In the genomic region with DNA sequence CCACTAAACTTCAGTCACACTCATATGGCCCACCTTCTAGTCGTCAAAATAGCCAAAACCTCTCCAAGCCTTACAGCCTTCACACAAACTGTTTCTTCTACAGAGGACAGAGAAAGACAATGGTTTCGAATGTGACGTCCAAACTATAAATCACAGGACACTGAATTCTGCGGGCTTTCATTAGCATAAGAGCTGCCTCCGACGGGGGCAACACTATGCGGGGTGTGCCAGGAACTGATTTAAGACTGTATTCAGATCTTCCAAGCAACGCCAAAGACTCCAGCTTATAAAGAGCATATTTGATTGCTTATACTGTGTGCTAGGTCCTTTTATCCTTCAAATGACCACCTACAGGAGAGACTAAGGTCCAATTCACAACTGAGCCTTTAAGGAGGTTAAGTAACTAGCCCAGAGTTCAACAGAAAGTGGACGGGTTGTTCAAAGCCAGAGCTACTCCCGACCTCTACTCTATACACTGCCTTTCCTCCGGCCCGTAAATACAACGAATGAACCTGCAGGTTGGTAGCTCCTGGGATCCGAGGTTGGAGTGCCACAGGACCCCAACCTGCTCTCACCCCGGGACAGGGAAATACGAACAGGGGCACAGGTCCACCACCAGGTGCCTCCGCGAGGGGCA, we compare ENCODE assay signal across 9 cellular contexts. TPM values are rescaled to one million over a fixed set of nuclear protein-coding genes. Genes with fewer than 3 reads are reported as not detected.
DNase-seq lines count a peak whose midpoint lies in the region; ATAC-seq, FAIRE-seq and TF ChIP-seq lines count a peak whose summit lies in the region.
"Had no signal": no experiment of that assay in that cellular context is flagged by ENCODE, and none has a peak within 500 bp of the region (broad histone marks: within the 10 kb centered on the region; RNA-seq: fewer than 3 reads in every experiment).

No MANE protein-coding gene starts in this region.

- no peaks in the 10 kb centered on the region for H4K20me1 ChIP-seq in keratinocyte (ENCODE audit: control insufficient read depth, extremely low read depth, insufficient read depth, low read length)

- H3K79me2 ChIP-seq in keratinocyte (ENCODE audit: control insufficient read depth, insufficient read depth, low read length) = peaks cover 24% of the 10 kb centered on the region

- dilution Hi-C loops in keratinocyte (cut with MboI; ENCODE audit: extremely low pct_ligation_motif_present, low sequenced_read_pairs) = no loop called here

- peaks cover 0 to 5% of the 10 kb centered on the region in 2 donors for H3K9me3 Mint-ChIP-seq in activated naive CD4-positive, alpha-beta T cell treated with anti-CD3 and anti-CD28 coated beads, Interleukin-2, amount 50 U/mL, for 72 hours

- H3K4me3 ChIP-seq in Jurkat, Clone E6-1 (ENCODE audit: low read length) = peak overlapping the region; percentile 92
- H3K4me3 ChIP-seq in keratinocyte (ENCODE audit: control insufficient read depth in 2 of 3, extremely low read depth in 1 of 3, insufficient read depth in 2 of 3, low read depth in 1 of 3, low read length in 3 of 3) (peak overlapping the region; percentile 73 to 91 (median 79)), stomach smooth muscle (ENCODE audit: low read length in 2 of 2) (peak overlapping the region; percentile 76 to 93)

- no peaks in the 10 kb centered on the region for H3K36me3 ChIP-seq in keratinocyte (ENCODE audit: control insufficient read depth in 2 of 2, extremely low read depth in 1 of 2, insufficient read depth in 2 of 2, low read length in 2 of 2)
- no peaks in the 10 kb centered on the region for H3K36me3 ChIP-seq in stomach smooth muscle (ENCODE audit: control insufficient read depth in 2 of 2, insufficient read depth in 2 of 2, low read length in 2 of 2)

- ATAC-seq in activated naive CD4-positive, alpha-beta T cell treated with anti-CD3 and anti-CD28 coated beads, Interleukin-2, amount 50 U/mL, for 72 hours = no peak
- no peak for ATAC-seq in GM18861 (IDR thresholded peaks at IDR 0.05; ENCODE audit: unreplicated experiment)

- peak overlapping the region; percentile 90 to 93 for H3K27ac Mint-ChIP-seq in activated naive CD4-positive, alpha-beta T cell treated with anti-CD3 and anti-CD28 coated beads, Interleukin-2, amount 50 U/mL, for 72 hours

- H3K9ac ChIP-seq in keratinocyte (ENCODE audit: control insufficient read depth, extremely low read depth, insufficient read depth, low read length) (peak overlapping the region; percentile 89), stomach smooth muscle (ENCODE audit: low read length in 2 of 2) (peak overlapping the region; percentile 77 to 93)

- DNase-seq in NOMO-1 treated with DMSO at 0.1 percent for 48 hours (lab: John Stamatoyannopoulos, UW; ENCODE audit: unreplicated experiment) = peak; percentile 54
- DNase-seq in NOMO-1 (lab: John Stamatoyannopoulos, UW; ENCODE audit: unreplicated experiment in 2 of 2) = no peak
- DNase-seq in Jurkat, Clone E6-1 (ENCODE audit: low read depth, low spot score) = no peak
- no peak for DNase-seq in activated naive CD4-positive, alpha-beta T cell treated with anti-CD3 and anti-CD28 coated beads, Interleukin-2, amount 50 U/mL, for 72 hours (ENCODE audit: low spot score in 2 of 2)
- peak; percentile 9 for DNase-seq in keratinocyte (ENCODE audit: low read depth, low spot score)
- DNase-seq in activated gamma-delta T cell (lab: John Stamatoyannopoulos, UW) = no peak

- no peaks in the 10 kb centered on the region for H3K9me1 ChIP-seq in keratinocyte (ENCODE audit: control insufficient read depth, extremely low read depth, insufficient read depth, low read length)

- TF ChIP-seq CTCF in keratinocyte (optimal IDR thresholded peaks at IDR 0.05 in 1 of 3, IDR thresholded peaks at IDR 0.05 in 1 of 3, conservative IDR thresholded peaks at IDR 0.05 in 1 of 3; ENCODE audit: extremely low read depth in 1 of 3, insufficient read depth in 2 of 3, low read length in 3 of 3) = peak in 1 of 3 experiments; percentile 52

- H3K36me3 Mint-ChIP-seq in activated naive CD4-positive, alpha-beta T cell treated with anti-CD3 and anti-CD28 coated beads, Interleukin-2, amount 50 U/mL, for 72 hours = peaks cover 17 to 23% of the 10 kb centered on the region in 2 donors

- peaks cover 11% of the 10 kb centered on the region for H3K4me1 ChIP-seq in keratinocyte (ENCODE audit: control insufficient read depth, extremely low read depth, insufficient read depth, low read length)
- H3K4me1 ChIP-seq in stomach smooth muscle (ENCODE audit: control insufficient read depth, insufficient read depth, low read length) = peaks cover 16% of the 10 kb centered on the region

- peak overlapping the region; percentile 99 for H3K4me2 ChIP-seq in keratinocyte (ENCODE audit: control insufficient read depth, extremely low read depth, insufficient read depth, low read depth, low read length)

- no peak for FAIRE-seq in keratinocyte (lab: Jason Lieb, UNC)
- FAIRE-seq: frontal cortex had no signal

- H3K9me3 ChIP-seq in keratinocyte (ENCODE audit: control insufficient read depth, low read depth, low read length) = no peaks in the 10 kb centered on the region
- H3K9me3 ChIP-seq in stomach smooth muscle (ENCODE audit: control insufficient read depth in 2 of 2, low read length in 2 of 2) = no peaks in the 10 kb centered on the region

- no peaks in the 10 kb centered on the region for H3K27me3 ChIP-seq in keratinocyte (ENCODE audit: control insufficient read depth, extremely low read depth, insufficient read depth, low read length)
- no peaks in the 10 kb centered on the region for H3K27me3 ChIP-seq in stomach smooth muscle (ENCODE audit: control insufficient read depth in 1 of 2, insufficient read depth in 2 of 2, low read length in 2 of 2)

- H3K27ac ChIP-seq in keratinocyte (ENCODE audit: control insufficient read depth, insufficient read depth, low read length) = peak overlapping the region; percentile 88
- H3K27ac ChIP-seq in stomach smooth muscle (ENCODE audit: low read length) = peak overlapping the region; percentile 79

- peak overlapping the region; percentile 88 for H2AFZ ChIP-seq in keratinocyte (ENCODE audit: control insufficient read depth, low read length)

RNA-seq across cellular contexts. Expression of a gene that starts 0.6 kb away (rescaled TPM):
- 10.4 TPM for polyA plus RNA-seq in Jurkat, Clone E6-1 (2012; ENCODE audit: insufficient read depth, insufficient read length)
- 10 to 100 TPM; 17.3 to 20.7 TPM for total RNA-seq in activated naive CD4-positive, alpha-beta T cell treated with anti-CD3 and anti-CD28 coated beads, Interleukin-2, amount 50 U/mL, for 72 hours
- polyA plus RNA-seq in keratinocyte = 5.0 to 7.9 TPM (median 6.4 TPM) in 3 replicates
- polyA plus RNA-seq in keratinocyte (2011; ENCODE audit: low read depth) = 7.0 TPM
- 4.2 and 6.6 TPM in 2 replicates for polyA plus RNA-seq in keratinocyte (2011; cell fraction: cytosol; rRNA removed)
- 5.9 and 6.5 TPM in 2 replicates for polyA plus RNA-seq in keratinocyte (2011; cell fraction: nucleus; rRNA removed)
- polyA plus RNA-seq in keratinocyte (2012; ENCODE audit: low replicate concordance) = 5.2 and 7.4 TPM in 2 replicates
- polyA minus RNA-seq in keratinocyte = 1.7 to 2.9 TPM (median 1.9 TPM) in 3 replicates
- polyA minus RNA-seq in keratinocyte (2011; cell fraction: cytosol; rRNA and poly(A)+ RNA removed) = 10.7 TPM
- polyA minus RNA-seq in keratinocyte (2011; cell fraction: nucleus; rRNA and poly(A)+ RNA removed) = 5.0 and 7.8 TPM in 2 replicates

RNA-seq across cellular contexts. Expression of a gene that starts 0.7 kb away (rescaled TPM):
- 20.0 TPM for polyA plus RNA-seq in Jurkat, Clone E6-1 (2012; ENCODE audit: insufficient read depth, insufficient read length)
- total RNA-seq in activated naive CD4-positive, alpha-beta T cell treated with anti-CD3 and anti-CD28 coated beads, Interleukin-2, amount 50 U/mL, for 72 hours = 10 to 100 TPM; 13.6 to 17.2 TPM
- polyA plus RNA-seq in keratinocyte = 11.2 to 12.4 TPM (median 11.7 TPM) in 3 replicates
- 7.8 TPM for polyA plus RNA-seq in keratinocyte (2011; ENCODE audit: low read depth)
- 7.7 and 9.2 TPM in 2 replicates for polyA plus RNA-seq in keratinocyte (2011; cell fraction: cytosol; rRNA removed)
- polyA plus RNA-seq in keratinocyte (2011; cell fraction: nucleus; rRNA removed) = 7.5 and 8.8 TPM in 2 replicates
- 8.0 and 8.7 TPM in 2 replicates for polyA plus RNA-seq in keratinocyte (2012; ENCODE audit: low replicate concordance)
- 2.4 to 10.9 TPM (median 8.1 TPM) in 3 replicates for polyA minus RNA-seq in keratinocyte
- polyA minus RNA-seq in keratinocyte (2011; cell fraction: cytosol; rRNA and poly(A)+ RNA removed) = 7.1 TPM
- polyA minus RNA-seq in keratinocyte (2011; cell fraction: nucleus; rRNA and poly(A)+ RNA removed) = 3.0 and 5.8 TPM in 2 replicates

Comparison
In these comparisons a context has a peak if more than half of its experiments do, and no peak if none do; other contexts are left out.
1. DNase-seq: peak in NOMO-1 treated with DMSO at 0.1 percent for 48 hours (single experiment) and keratinocyte (single experiment); none in NOMO-1 (0 of 2), Jurkat, Clone E6-1 (single experiment), activated naive CD4-positive, alpha-beta T cell treated with anti-CD3 and anti-CD28 coated beads, Interleukin-2, amount 50 U/mL, for 72 hours (0 of 2) and activated gamma-delta T cell (single experiment).
2. Peak in every context shown above with its lines, with median percentiles within 50 percentile points of each other: H3K4me3 ChIP-seq.